In the genomic region with DNA sequence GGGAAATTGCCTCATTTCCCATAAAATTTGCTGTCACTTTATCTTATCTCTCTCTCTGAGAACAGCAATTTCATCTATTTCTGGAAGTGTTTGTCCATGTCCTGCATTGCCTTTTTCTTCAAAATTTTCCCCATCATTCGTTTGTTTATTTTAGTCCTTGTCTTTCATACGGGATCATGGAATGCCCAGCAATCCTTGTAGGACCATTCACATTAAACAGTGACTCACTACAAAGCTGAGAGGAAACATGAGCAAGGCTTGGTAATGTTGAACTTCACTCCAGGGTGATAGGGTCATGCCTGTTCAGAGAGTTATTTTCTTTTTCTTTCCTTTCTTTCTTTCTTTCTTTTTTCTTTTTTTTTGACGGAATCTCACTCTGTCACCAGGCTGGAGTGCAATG, we compare ENCODE assay signal across 1 cellular context.
TF ChIP-seq lines count a peak whose summit lies in the region.

No MANE protein-coding gene starts in this region.

TF ChIP-seq in HepG2, 621 proteins besides CTCF, POLR2A, EP300 and RAD21 (continued from another document):
- TF ChIP-seq, protein P1, sequence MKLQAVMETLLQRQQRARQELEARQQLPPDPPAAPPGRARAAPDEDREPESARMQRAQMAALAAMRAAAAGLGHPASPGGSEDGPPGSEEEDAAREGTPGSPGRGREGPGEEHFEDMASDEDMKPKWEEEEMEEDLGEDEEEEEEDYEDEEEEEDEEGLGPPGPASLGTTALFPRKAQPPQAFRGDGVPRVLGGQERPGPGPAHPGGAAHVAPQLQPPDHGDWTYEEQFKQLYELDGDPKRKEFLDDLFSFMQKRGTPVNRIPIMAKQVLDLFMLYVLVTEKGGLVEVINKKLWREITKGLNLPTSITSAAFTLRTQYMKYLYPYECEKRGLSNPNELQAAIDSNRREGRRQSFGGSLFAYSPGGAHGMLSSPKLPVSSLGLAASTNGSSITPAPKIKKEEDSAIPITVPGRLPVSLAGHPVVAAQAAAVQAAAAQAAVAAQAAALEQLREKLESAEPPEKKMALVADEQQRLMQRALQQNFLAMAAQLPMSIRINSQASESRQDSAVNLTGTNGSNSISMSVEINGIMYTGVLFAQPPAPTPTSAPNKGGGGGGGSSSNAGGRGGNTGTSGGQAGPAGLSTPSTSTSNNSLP (IDR thresholded peaks at IDR 0.05; ENCODE audit: low read depth, low read length): peak; percentile 47; the same call in 1 of the 2 replicates
